Comparison of ENCODE assay signal across 14 cellular contexts in genomic region chr11:78453140-78453935, GRCh38. TPM values are rescaled to one million over a fixed set of nuclear protein-coding genes. Genes with fewer than 3 reads are reported as not detected.
DNase-seq lines count a peak whose midpoint lies in the region; ATAC-seq and TF ChIP-seq lines count a peak whose summit lies in the region.
"Had no signal": no experiment of that assay in that cellular context is flagged by ENCODE, and none has a peak within 500 bp of the region (broad histone marks: within the 10 kb centered on the region; RNA-seq: fewer than 3 reads in every experiment).

No MANE protein-coding gene starts in this region.

- POLR2A ChIA-PET in GM10248 (lab: Yijun Ruan, JAX) = no interaction called here
- POLR2A ChIA-PET in naive thymus-derived CD8-positive, alpha-beta T cell (lab: Charles Lee) = no interaction called here

- DNase-seq in GM10248 (ENCODE audit: extremely low spot score) (peak; percentile 19), MV-4-11 (lab: John Stamatoyannopoulos, UW) (peak; percentile 9), fibroblast of villous mesenchyme (ENCODE audit: low read depth) (peak; percentile 75), islet precursor cell (no peak)
- no peak for DNase-seq in naive thymus-derived CD8-positive, alpha-beta T cell
- DNase-seq: activated naive CD4-positive, alpha-beta T cell; immature natural killer cell; NCI-H2029 treated with DMSO at 0.1 percent for 48 hours; SK-N-SH had no signal

- TF ChIP-seq CTCF in GM10248 (IDR thresholded peaks at IDR 0.05; ENCODE audit: control extremely low read depth, extremely low read depth, low read depth, missing control alignments) = no peak
- TF ChIP-seq CTCF in fibroblast of villous mesenchyme (IDR thresholded peaks at IDR 0.05; ENCODE audit: insufficient read depth, low read depth, low read length) = no peak

- H3K27ac Mint-ChIP-seq in naive thymus-derived CD8-positive, alpha-beta T cell = peak overlapping the region in 1 of 10 donors; percentile 69

- H3K4me3 Mint-ChIP-seq in naive thymus-derived CD8-positive, alpha-beta T cell = no peak overlapping the region

- H3K27me3 Mint-ChIP-seq in naive thymus-derived CD8-positive, alpha-beta T cell = no peaks in the 10 kb centered on the region

- no peak overlapping the region for H3K4me3 ChIP-seq in fibroblast of villous mesenchyme (ENCODE audit: low read depth, low read length)
- H3K4me3 ChIP-seq: K562, right atrium auricular region, suprapubic skin had no signal

- H3K9me3 Mint-ChIP-seq in naive thymus-derived CD8-positive, alpha-beta T cell = no peaks in the 10 kb centered on the region
- H3K9me3 Mint-ChIP-seq: immature natural killer cell had no signal

- H3K4me1 Mint-ChIP-seq in naive thymus-derived CD8-positive, alpha-beta T cell = peaks cover 0 to 29% (median 2%) of the 10 kb centered on the region in 4 donors

- ATAC-seq in GM19395 (IDR thresholded peaks at IDR 0.05; ENCODE audit: unreplicated experiment) (peak; percentile 62), HG02938 (IDR thresholded peaks at IDR 0.05; ENCODE audit: unreplicated experiment) (no peak)
- ATAC-seq in naive thymus-derived CD8-positive, alpha-beta T cell = no peak
- ATAC-seq: K562 had no signal

- CTCF ChIA-PET in GM10248 (lab: Yijun Ruan, JAX) = interaction anchor here (0.8 to 1.7 kb wide), 5 partner anchors 9 to 111 kb away, joined by 3 to 4 read pairs (median 3); no protein-coding TSS in a partner anchor

- peaks cover 10 to 61% (median 26%) of the 10 kb centered on the region in 3 donors for H3K36me3 Mint-ChIP-seq in naive thymus-derived CD8-positive, alpha-beta T cell

RNA-seq across cellular contexts. Expression of gene GAB2, which starts 35.7 kb away (rescaled TPM):
- total RNA-seq in fibroblast of villous mesenchyme = 8.2 and 11.3 TPM in 2 replicates
- 1 to 10 TPM; 1.8 to 3.0 TPM for total RNA-seq in naive thymus-derived CD8-positive, alpha-beta T cell
- polyA plus RNA-seq in naive thymus-derived CD8-positive, alpha-beta T cell = under 1 TPM in 2 of 3 donors, not detected in 1; 0.16 to 0.23 TPM

Comparison
In these comparisons a context has a peak if more than half of its experiments do, and no peak if none do; other contexts are left out.
1. DNase-seq: peak in GM10248 (single experiment), MV-4-11 (single experiment) and fibroblast of villous mesenchyme (single experiment); none in islet precursor cell (single experiment) and naive thymus-derived CD8-positive, alpha-beta T cell (0 of 10).